20 cellular contexts compared by ENCODE assay signal in genomic region chr12:115109863-115110262, GRCh38.
DNase-seq lines count a peak whose midpoint lies in the region; FAIRE-seq and TF ChIP-seq lines count a peak whose summit lies in the region.
"Had no signal": no experiment of that assay in that cellular context is flagged by ENCODE, and none has a peak within 500 bp of the region (broad histone marks: within the 10 kb centered on the region; RNA-seq: fewer than 3 reads in every experiment).

No MANE protein-coding gene starts in this region.

- H3K27me3 Mint-ChIP-seq in mesothelial cell of epicardium (ENCODE audit: low read depth), result no peaks in the 10 kb centered on the region
- H3K27me3 Mint-ChIP-seq: CD4-positive, alpha-beta T cell had no signal

- no peaks in the 10 kb centered on the region for H3K9me3 Mint-ChIP-seq in mesothelial cell of epicardium
- H3K9me3 Mint-ChIP-seq: GM23338 had no signal

- no peak for FAIRE-seq in RCC 7860 (lab: Jason Lieb, UNC)
- FAIRE-seq: A204.1, D721Med, H54, HTR-8/SVneo had no signal

- peaks cover 20% of the 10 kb centered on the region for H3K4me1 Mint-ChIP-seq in mesothelial cell of epicardium

- H3K4me3 Mint-ChIP-seq in mesothelial cell of epicardium, result no peak overlapping the region
- H3K4me3 Mint-ChIP-seq: CD4-positive, alpha-beta T cell; GM23338 had no signal

- DNase-seq in M059J (ENCODE audit: low read depth) (peak; percentile 80), RCC 7860 (ENCODE audit: low spot score) (peak; percentile 7), mesothelial cell of epicardium (ENCODE audit: low spot score in 2 of 2, unreplicated experiment in 2 of 2) (no peak), OCI-M1 (lab: John Stamatoyannopoulos, UW) (no peak), NCI-H1436 (lab: John Stamatoyannopoulos, UW) (no peak), DMS 273 (lab: John Stamatoyannopoulos, UW; ENCODE audit: unreplicated experiment) (no peak)
- DNase-seq: ACHN; AML-193; Caco-2; CD4-positive, alpha-beta T cell; DMS153; DMS79; GF-D8; HCEC 1CT; IMR-90 had no signal

- peak overlapping the region; percentile 10 for H3K27ac Mint-ChIP-seq in mesothelial cell of epicardium
- H3K27ac Mint-ChIP-seq: CD4-positive, alpha-beta T cell; GM23338 had no signal

- no peak for TF ChIP-seq CTCF in mesothelial cell of epicardium (IDR thresholded peaks at IDR 0.05; ENCODE audit: unreplicated experiment)

- H3K36me3 Mint-ChIP-seq in mesothelial cell of epicardium, result peaks cover 13% of the 10 kb centered on the region

Comparison
In these comparisons a context has a peak if more than half of its experiments do, and no peak if none do; other contexts are left out.
1. DNase-seq: peak in M059J (single experiment) and RCC 7860 (single experiment); none in mesothelial cell of epicardium (0 of 2), OCI-M1 (single experiment), NCI-H1436 (single experiment) and DMS 273 (single experiment).